ENCODE assay signal across 8 cellular contexts in the genomic region with DNA sequence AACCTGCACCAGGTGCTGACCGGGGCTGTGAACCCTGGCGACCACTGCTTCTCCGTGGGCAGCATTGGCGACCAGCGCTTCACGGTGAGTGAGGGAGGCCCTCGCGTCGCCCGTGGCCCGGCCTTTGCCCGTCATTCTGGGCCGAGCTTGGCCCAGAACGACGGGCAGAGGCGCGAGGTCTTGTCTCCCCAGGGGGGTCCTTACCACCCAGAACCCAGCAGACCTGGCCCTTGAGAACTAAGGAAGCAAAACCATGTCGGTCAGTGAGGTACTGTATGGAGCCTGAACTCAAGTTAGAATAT. TPM values are rescaled to one million over a fixed set of nuclear protein-coding genes. Genes with fewer than 3 reads are reported as not detected.
DNase-seq lines count a peak whose midpoint lies in the region; ATAC-seq and TF ChIP-seq lines count a peak whose summit lies in the region.

No MANE protein-coding gene starts in this region.

- H3K4me3 ChIP-seq in kidney epithelial cell (ENCODE audit: low read depth, low read length) (peak overlapping the region; percentile 99), subcutaneous abdominal adipose tissue (ENCODE audit: low read depth in 1 of 5, low read length in 5 of 5) (peak overlapping the region; percentile 76 to 99 (median 98))

- DNase-seq in SIG-M5 treated with dmso at 0.1 percent for 504 hours (lab: John Stamatoyannopoulos, UW; ENCODE audit: unreplicated experiment) (peak; percentile 10), SIG-M5 (lab: John Stamatoyannopoulos, UW) (no peak), kidney epithelial cell (ENCODE audit: low read depth) (no peak), CD1c-positive myeloid dendritic cell (ENCODE audit: extremely low spot score) (no peak)
- no peak for DNase-seq in stimulated activated CD4-positive, alpha-beta T cell treated with anti-CD3 and anti-CD28 coated beads, Interleukin-4, amount 100 ng/mL, for 4 hours

- TF ChIP-seq CTCF in kidney epithelial cell (IDR thresholded peaks at IDR 0.05; ENCODE audit: insufficient read depth, low read length, poor library complexity, severe bottlenecking) = no peak

- peak overlapping the region; percentile 87 to 99 (median 98) for H3K9ac ChIP-seq in subcutaneous abdominal adipose tissue (ENCODE audit: low read length in 5 of 5)

- no peaks in the 10 kb centered on the region for H3K36me3 ChIP-seq in kidney epithelial cell (ENCODE audit: control insufficient read depth, insufficient read depth, low read length)
- H3K36me3 ChIP-seq in subcutaneous abdominal adipose tissue (ENCODE audit: control insufficient read depth in 5 of 5, insufficient read depth in 5 of 5, low read length in 5 of 5) = no peaks in the 10 kb centered on the region

- H3K4me1 ChIP-seq in subcutaneous abdominal adipose tissue (ENCODE audit: control insufficient read depth in 5 of 5, insufficient read depth in 5 of 5, low read length in 5 of 5) = peaks cover 1 to 38% (median 30%) of the 10 kb centered on the region in 5 donors

- WGBS in adipose tissue, 3 donors = 0% methylated on average over 18 of the region's 18 CpGs

- H3K27me3 ChIP-seq in kidney epithelial cell (ENCODE audit: control insufficient read depth, insufficient read depth, low read length) (no peaks in the 10 kb centered on the region), subcutaneous abdominal adipose tissue (ENCODE audit: control insufficient read depth in 5 of 5, insufficient read depth in 4 of 5, low read length in 5 of 5) (no peaks in the 10 kb centered on the region)

- no peaks in the 10 kb centered on the region for H3K9me3 ChIP-seq in subcutaneous abdominal adipose tissue (ENCODE audit: control insufficient read depth in 5 of 5, low read length in 5 of 5)

- H3K27ac ChIP-seq in adipose tissue (ENCODE audit: low read depth, low read length) (peak overlapping the region; percentile 95), subcutaneous abdominal adipose tissue (ENCODE audit: low read depth, low read length) (peak overlapping the region; percentile 95)

- peak; percentile 1 for ATAC-seq in HG03060 (IDR thresholded peaks at IDR 0.05; ENCODE audit: low read depth, unreplicated experiment)

RNA-seq across cellular contexts. Expression of a gene that starts 0.6 kb away (rescaled TPM):
- 10 to 100 TPM in 1 of 3 donors, 1 to 10 TPM in 2; 8.2 to 10.7 (median 8.9) TPM for polyA plus RNA-seq in adipose tissue
- 18.1 and 20.8 TPM in 2 replicates for total RNA-seq in kidney epithelial cell
